ENCODE assay signal across 17 cellular contexts in the genomic region with DNA sequence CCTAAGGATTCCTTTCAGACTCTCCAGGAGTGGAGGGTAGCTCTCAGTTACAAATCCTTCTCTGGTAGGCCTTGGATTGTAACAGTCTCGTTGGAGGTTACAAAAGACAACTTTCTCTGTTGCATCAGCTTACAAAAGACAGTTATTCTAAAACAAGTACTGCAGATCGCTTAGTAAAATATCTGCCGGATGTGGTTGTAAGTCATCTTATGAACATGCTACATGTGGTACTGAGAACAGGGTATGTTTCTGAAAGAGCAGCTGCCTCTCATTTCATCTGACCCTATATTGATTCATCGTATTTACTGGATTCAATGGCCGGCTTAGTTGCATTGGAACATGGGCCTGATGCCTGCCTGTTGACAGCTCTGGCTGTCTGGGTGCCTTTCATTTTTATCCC.
DNase-seq lines count a peak whose midpoint lies in the region; ATAC-seq and TF ChIP-seq lines count a peak whose summit lies in the region.
"Had no signal": no experiment of that assay in that cellular context is flagged by ENCODE, and none has a peak within 500 bp of the region (broad histone marks: within the 10 kb centered on the region; RNA-seq: fewer than 3 reads in every experiment).

No MANE protein-coding gene starts in this region.

- DNase-seq in activated CD8-positive, alpha-beta T cell treated with anti-CD3 and anti-CD28 coated beads for 36 hours = no peak
- DNase-seq in activated CD8-positive, alpha-beta T cell treated with anti-CD3 and anti-CD28 coated beads, Interleukin-2, amount 10 ng/mL, durations not matched to agents 7 days and 5 days = no peak
- DNase-seq in HT1080 (ENCODE audit: low read depth) (peak; percentile 63), retina (peak; percentile 38), NCI-H2171 (lab: John Stamatoyannopoulos, UW) (no peak)
- no peak for DNase-seq in activated CD4-positive, alpha-beta memory T cell treated with anti-CD3 and anti-CD28 coated beads, Interleukin-2, amount 10 ng/mL, durations not matched to agents 7 days and 5 days
- no peak for DNase-seq in stimulated activated CD4-positive, alpha-beta T cell treated with anti-CD3 and anti-CD28 coated beads, Interleukin-12 subunit alpha, Interleukin-12 subunit beta, amount 100 ng/mL, for 4 hours
- DNase-seq: activated naive CD8-positive, alpha-beta T cell treated with anti-CD3 and anti-CD28 coated beads for 36 hours; DMS79 treated with DMSO at 0.1 percent for 48 hours; H9; head of caudate nucleus; NCI-H526 treated with DMSO at 0.1 percent for 48 hours; stimulated activated naive CD4-positive, alpha-beta T cell had no signal

- H3K4me1 Mint-ChIP-seq in activated CD8-positive, alpha-beta T cell treated with anti-CD3 and anti-CD28 coated beads for 36 hours (ENCODE audit: low read depth) = peaks cover 12% of the 10 kb centered on the region
- peaks cover 4% of the 10 kb centered on the region for H3K4me1 Mint-ChIP-seq in activated CD8-positive, alpha-beta T cell treated with anti-CD3 and anti-CD28 coated beads, Interleukin-2, amount 10 ng/mL, durations not matched to agents 7 days and 5 days (ENCODE audit: low read depth)
- peaks cover 30% of the 10 kb centered on the region for H3K4me1 Mint-ChIP-seq in activated CD4-positive, alpha-beta memory T cell treated with anti-CD3 and anti-CD28 coated beads, Interleukin-2, amount 10 ng/mL, durations not matched to agents 7 days and 5 days
- H3K4me1 Mint-ChIP-seq: H9, WTC11 had no signal

- CTCF ChIA-PET in activated CD8-positive, alpha-beta T cell treated with anti-CD3 and anti-CD28 coated beads for 36 hours (lab: Charles Lee) = interaction anchor here (1.3 to 2.3 kb wide), 2 partner anchors 21 to 51 kb away, joined by 3 to 13 read pairs; no protein-coding TSS in a partner anchor
- CTCF ChIA-PET in activated CD8-positive, alpha-beta T cell treated with anti-CD3 and anti-CD28 coated beads, Interleukin-2, amount 10 ng/mL, durations not matched to agents 7 days and 5 days (lab: Charles Lee) = no interaction called here
- CTCF ChIA-PET in activated CD4-positive, alpha-beta memory T cell treated with anti-CD3 and anti-CD28 coated beads, Interleukin-2, amount 10 ng/mL, durations not matched to agents 7 days and 5 days (lab: Charles Lee) = interaction anchor here (0.5 kb wide), 1 partner anchor 46 kb away, joined by 3 read pairs; no protein-coding TSS in a partner anchor

- H3K27ac Mint-ChIP-seq in activated CD8-positive, alpha-beta T cell treated with anti-CD3 and anti-CD28 coated beads for 36 hours = no peak overlapping the region
- no peak overlapping the region for H3K27ac Mint-ChIP-seq in activated CD8-positive, alpha-beta T cell treated with anti-CD3 and anti-CD28 coated beads, Interleukin-2, amount 10 ng/mL, durations not matched to agents 7 days and 5 days
- H3K27ac Mint-ChIP-seq in activated CD4-positive, alpha-beta memory T cell treated with anti-CD3 and anti-CD28 coated beads, Interleukin-2, amount 10 ng/mL, durations not matched to agents 7 days and 5 days = peak overlapping the region; percentile 70
- H3K27ac Mint-ChIP-seq: activated naive CD8-positive, alpha-beta T cell treated with anti-CD3 and anti-CD28 coated beads for 36 hours; H9; WTC11 had no signal

- no peaks in the 10 kb centered on the region for H3K36me3 Mint-ChIP-seq in activated CD8-positive, alpha-beta T cell treated with anti-CD3 and anti-CD28 coated beads for 36 hours (ENCODE audit: low read depth)
- no peaks in the 10 kb centered on the region for H3K36me3 Mint-ChIP-seq in activated CD8-positive, alpha-beta T cell treated with anti-CD3 and anti-CD28 coated beads, Interleukin-2, amount 10 ng/mL, durations not matched to agents 7 days and 5 days (ENCODE audit: low read depth)
- no peaks in the 10 kb centered on the region for H3K36me3 Mint-ChIP-seq in activated CD4-positive, alpha-beta memory T cell treated with anti-CD3 and anti-CD28 coated beads, Interleukin-2, amount 10 ng/mL, durations not matched to agents 7 days and 5 days (ENCODE audit: low read depth)
- H3K36me3 Mint-ChIP-seq: activated naive CD8-positive, alpha-beta T cell treated with anti-CD3 and anti-CD28 coated beads for 36 hours; natural killer cell treated with Interleukin-12 subunit alpha and Interleukin-12 subunit beta and Interleukin-15 and Interleukin-18, amount 100 ng/mL, for 72 hours; WTC11 had no signal

- POLR2A ChIA-PET in activated CD8-positive, alpha-beta T cell treated with anti-CD3 and anti-CD28 coated beads for 36 hours (lab: Charles Lee) = no interaction called here
- POLR2A ChIA-PET in activated CD8-positive, alpha-beta T cell treated with anti-CD3 and anti-CD28 coated beads, Interleukin-2, amount 10 ng/mL, durations not matched to agents 7 days and 5 days (lab: Charles Lee) = no interaction called here
- POLR2A ChIA-PET in activated CD4-positive, alpha-beta memory T cell treated with anti-CD3 and anti-CD28 coated beads, Interleukin-2, amount 10 ng/mL, durations not matched to agents 7 days and 5 days (lab: Charles Lee) = interaction anchor here (1.0 kb wide), 2 partner anchors 20 to 141 kb away, joined by 3 read pairs; no protein-coding TSS in a partner anchor

- TF ChIP-seq CTCF in activated CD8-positive, alpha-beta T cell treated with anti-CD3 and anti-CD28 coated beads for 36 hours (IDR thresholded peaks at IDR 0.05) = no peak

- no peak overlapping the region for H3K4me3 Mint-ChIP-seq in activated CD8-positive, alpha-beta T cell treated with anti-CD3 and anti-CD28 coated beads for 36 hours
- H3K4me3 Mint-ChIP-seq in activated CD8-positive, alpha-beta T cell treated with anti-CD3 and anti-CD28 coated beads, Interleukin-2, amount 10 ng/mL, durations not matched to agents 7 days and 5 days = no peak overlapping the region
- H3K4me3 Mint-ChIP-seq in activated CD4-positive, alpha-beta memory T cell treated with anti-CD3 and anti-CD28 coated beads, Interleukin-2, amount 10 ng/mL, durations not matched to agents 7 days and 5 days = no peak overlapping the region
- H3K4me3 Mint-ChIP-seq: activated naive CD8-positive, alpha-beta T cell treated with anti-CD3 and anti-CD28 coated beads for 36 hours; H9; natural killer cell treated with Interleukin-12 subunit alpha and Interleukin-12 subunit beta and Interleukin-15 and Interleukin-18, amount 100 ng/mL, for 72 hours; WTC11 had no signal

- peak; percentile 20 for ATAC-seq in activated CD8-positive, alpha-beta T cell treated with anti-CD3 and anti-CD28 coated beads for 36 hours
- no peak for ATAC-seq in activated CD8-positive, alpha-beta T cell treated with anti-CD3 and anti-CD28 coated beads, Interleukin-2, amount 10 ng/mL, durations not matched to agents 7 days and 5 days
- ATAC-seq in HG02840 (IDR thresholded peaks at IDR 0.05; ENCODE audit: low FRiP score, unreplicated experiment) = no peak
- ATAC-seq: A549, WTC11 had no signal

- no peaks in the 10 kb centered on the region for H3K9me3 Mint-ChIP-seq in activated CD8-positive, alpha-beta T cell treated with anti-CD3 and anti-CD28 coated beads for 36 hours
- H3K9me3 Mint-ChIP-seq in activated CD8-positive, alpha-beta T cell treated with anti-CD3 and anti-CD28 coated beads, Interleukin-2, amount 10 ng/mL, durations not matched to agents 7 days and 5 days (ENCODE audit: insufficient read depth) = no peaks in the 10 kb centered on the region
- H3K9me3 Mint-ChIP-seq in activated CD4-positive, alpha-beta memory T cell treated with anti-CD3 and anti-CD28 coated beads, Interleukin-2, amount 10 ng/mL, durations not matched to agents 7 days and 5 days = peaks cover 7% of the 10 kb centered on the region
- H3K9me3 Mint-ChIP-seq: activated naive CD8-positive, alpha-beta T cell treated with anti-CD3 and anti-CD28 coated beads for 36 hours; H9; WTC11 had no signal

- intact Hi-C loops in activated CD8-positive, alpha-beta T cell treated with anti-CD3 and anti-CD28 coated beads for 36 hours (cut with micrococcal nuclease) = no loop called here

- H3K27me3 Mint-ChIP-seq in activated CD8-positive, alpha-beta T cell treated with anti-CD3 and anti-CD28 coated beads for 36 hours = peaks cover 2% of the 10 kb centered on the region
- no peaks in the 10 kb centered on the region for H3K27me3 Mint-ChIP-seq in activated CD8-positive, alpha-beta T cell treated with anti-CD3 and anti-CD28 coated beads, Interleukin-2, amount 10 ng/mL, durations not matched to agents 7 days and 5 days (ENCODE audit: low read depth)
- no peaks in the 10 kb centered on the region for H3K27me3 Mint-ChIP-seq in activated CD4-positive, alpha-beta memory T cell treated with anti-CD3 and anti-CD28 coated beads, Interleukin-2, amount 10 ng/mL, durations not matched to agents 7 days and 5 days

Comparison
In these comparisons a context has a peak if more than half of its experiments do, and no peak if none do; other contexts are left out.
1. DNase-seq: peak in HT1080 (single experiment) and retina (single experiment); none in activated CD8-positive, alpha-beta T cell treated with anti-CD3 and anti-CD28 coated beads for 36 hours (single experiment), activated CD8-positive, alpha-beta T cell treated with anti-CD3 and anti-CD28 coated beads, Interleukin-2, amount 10 ng/mL, durations not matched to agents 7 days and 5 days (single experiment), activated CD4-positive, alpha-beta memory T cell treated with anti-CD3 and anti-CD28 coated beads, Interleukin-2, amount 10 ng/mL, durations not matched to agents 7 days and 5 days (single experiment), stimulated activated CD4-positive, alpha-beta T cell treated with anti-CD3 and anti-CD28 coated beads, Interleukin-12 subunit alpha, Interleukin-12 subunit beta, amount 100 ng/mL, for 4 hours (single experiment) and NCI-H2171 (single experiment).